Comparison of ENCODE assay signal across 8 cellular contexts in genomic region chr14:21913759-21914158, GRCh38.
DNase-seq lines count a peak whose midpoint lies in the region; ATAC-seq and TF ChIP-seq lines count a peak whose summit lies in the region.

No MANE protein-coding gene starts in this region.

- peaks cover 0 to 10% (median 0%) of the 10 kb centered on the region in 4 donors for H3K4me1 ChIP-seq in liver (ENCODE audit: control insufficient read depth in 4 of 4, insufficient read depth in 4 of 4, low read length in 3 of 4)

- DNase-seq in CD14-positive monocyte (ENCODE audit: low spot score) = peak; percentile 47
- DNase-seq in NCI-H2029 (lab: John Stamatoyannopoulos, UW) = peak; percentile 10
- peak; percentile 75 for DNase-seq in central memory CD4-positive, alpha-beta T cell
- DNase-seq in stimulated activated CD8-positive, alpha-beta memory T cell treated with anti-CD3 and anti-CD28 coated beads, Interleukin-15, amount 100 ng/mL, for 4 hours (ENCODE audit: low read depth in 2 of 2) = peak; percentile 21 to 72

- no peaks in the 10 kb centered on the region for H3K36me3 ChIP-seq in liver (ENCODE audit: control insufficient read depth in 4 of 4, insufficient read depth in 3 of 4, low read depth in 1 of 4, low read length in 3 of 4)

- H3K4me3 Mint-ChIP-seq in CD14-positive monocyte = peak overlapping the region in 1 of 2 donors; percentile 3

- H3K4me3 ChIP-seq in liver (ENCODE audit: low read depth in 1 of 3, low read length in 3 of 3) = no peak overlapping the region

- H3K27me3 Mint-ChIP-seq in CD14-positive monocyte (ENCODE audit: low read depth in 3 of 3) = peaks cover 0 to 2% (median 1%) of the 10 kb centered on the region in 3 donors

- no peak overlapping the region for H3K9ac ChIP-seq in liver (ENCODE audit: low read depth in 1 of 2, low read length in 2 of 2)

- no peaks in the 10 kb centered on the region for H3K9me3 Mint-ChIP-seq in CD14-positive monocyte

- peaks cover 0 to 7% (median 0%) of the 10 kb centered on the region in 4 donors for H3K27me3 ChIP-seq in liver (ENCODE audit: control insufficient read depth in 4 of 4, insufficient read depth in 4 of 4, low read length in 3 of 4)

- peak; percentile 72 to 80 for TF ChIP-seq RAD21 in liver (IDR thresholded peaks at IDR 0.05)

- intact Hi-C loops in CD14-positive monocyte (cut with micrococcal nuclease) = no loop called here

- 14% methylated on average over 6 of the region's 6 CpGs for WGBS in liver

- peak overlapping the region in 1 of 7 donors; percentile 1 for H3K27ac Mint-ChIP-seq in CD14-positive monocyte

- TF ChIP-seq CTCF in CD14-positive monocyte (IDR thresholded peaks at IDR 0.05) (peak; percentile 77), VCaP (conservative IDR thresholded peaks at IDR 0.05) (peak; percentile 43), liver (IDR thresholded peaks at IDR 0.05; ENCODE audit: low read depth, low read length, missing input control) (peak; percentile 55)

- H3K27ac ChIP-seq in VCaP (no peak overlapping the region), liver (ENCODE audit: low read depth in 1 of 2, low read length in 2 of 2) (no peak overlapping the region)

- H3K36me3 Mint-ChIP-seq in CD14-positive monocyte = no peaks in the 10 kb centered on the region

- H3K4me1 Mint-ChIP-seq in CD14-positive monocyte = peaks cover 6% of the 10 kb centered on the region

- peak; percentile 68 for ATAC-seq in GM21360 (IDR thresholded peaks at IDR 0.05; ENCODE audit: unreplicated experiment)
- no peak for ATAC-seq in HG02642 (IDR thresholded peaks at IDR 0.05; ENCODE audit: poor library complexity, unreplicated experiment)

- no peaks in the 10 kb centered on the region for H3K9me3 ChIP-seq in liver (ENCODE audit: control insufficient read depth in 4 of 4, low read length in 3 of 4)

TF ChIP-seq in liver, 16 proteins besides CTCF, POLR2A, EP300 and RAD21:
- TF ChIP-seq TAF1 (conservative IDR thresholded peaks at IDR 0.05) (no peak), FOXA1 (IDR thresholded peaks at IDR 0.05) (no peak), HNF4A (conservative IDR thresholded peaks at IDR 0.05) (peak; percentile 29 to 54), RXRA (IDR thresholded peaks at IDR 0.05) (peak in 1 of 2 donors; percentile 48), JUND (IDR thresholded peaks at IDR 0.05) (peak in 1 of 2 donors; percentile 13), GABPA (IDR thresholded peaks at IDR 0.05 in 1 of 2, conservative IDR thresholded peaks at IDR 0.05 in 1 of 2) (peak in 1 of 2 donors; percentile 13), YY1 (IDR thresholded peaks at IDR 0.05) (no peak), SP1 (IDR thresholded peaks at IDR 0.05) (peak; percentile 13)

Comparison
In these comparisons a context has a peak if more than half of its experiments do, and no peak if none do; other contexts are left out.
1. DNase-seq: peak in every context shown above with its lines; median percentile 75 in central memory CD4-positive, alpha-beta T cell; 47 in CD14-positive monocyte; 46 in stimulated activated CD8-positive, alpha-beta memory T cell treated with anti-CD3 and anti-CD28 coated beads, Interleukin-15, amount 100 ng/mL, for 4 hours; 10 in NCI-H2029.